Comparison of ENCODE assay signal across 1 cellular context in genomic region chr12:100672075-100672592, GRCh38.
TF ChIP-seq lines count a peak whose summit lies in the region.

No MANE protein-coding gene starts in this region.

TF ChIP-seq in HepG2, 621 proteins besides CTCF, POLR2A, EP300 and RAD21 (continued from another document):
- TF ChIP-seq ZBTB2 (CRISPR knock-in tag; IDR thresholded peaks at IDR 0.05; ENCODE audit: low read depth) (no peak), CREBL2 (CRISPR knock-in tag; IDR thresholded peaks at IDR 0.05; ENCODE audit: borderline replicate concordance) (no peak), FOXJ3 (CRISPR knock-in tag; IDR thresholded peaks at IDR 0.05; ENCODE audit: borderline replicate concordance) (no peak), HMG20A (CRISPR knock-in tag; IDR thresholded peaks at IDR 0.05; ENCODE audit: borderline replicate concordance) (no peak), SALL2 (CRISPR knock-in tag; IDR thresholded peaks at IDR 0.05) (no peak), YY1 (IDR thresholded peaks at IDR 0.05; ENCODE audit: insufficient read depth, insufficient replicate concordance, low read depth, low read length) (peak; percentile 16), ZNF430 (CRISPR knock-in tag; IDR thresholded peaks at IDR 0.05) (peak; percentile 78; the same call in 1 of the 2 replicates), HDAC1 (CRISPR knock-in tag; IDR thresholded peaks at IDR 0.05) (peak; percentile 23; the same call in 1 of the 2 replicates), FIP1L1 (IDR thresholded peaks at IDR 0.05; ENCODE audit: borderline replicate concordance, insufficient read depth, low read depth, low read length) (no peak), SOX5 (CRISPR knock-in tag; IDR thresholded peaks at IDR 0.05; ENCODE audit: borderline replicate concordance) (no peak), ATF2 (CRISPR knock-in tag; IDR thresholded peaks at IDR 0.05) (no peak), ZSCAN21 (CRISPR knock-in tag; IDR thresholded peaks at IDR 0.05; ENCODE audit: borderline replicate concordance) (no peak), SALL1 (CRISPR knock-in tag; IDR thresholded peaks at IDR 0.05) (peak; percentile 13; the same call in 1 of the 2 replicates), SP2 (CRISPR knock-in tag; IDR thresholded peaks at IDR 0.05) (no peak), SP1 (IDR thresholded peaks at IDR 0.05) (no peak), SP1 (CRISPR knock-in tag; IDR thresholded peaks at IDR 0.05) (no peak), PHB2 (IDR thresholded peaks at IDR 0.05; ENCODE audit: partially characterized antibody) (no peak)
